8 cellular contexts compared by ENCODE assay signal in genomic region chr17:65137076-65137935, GRCh38. TPM values are rescaled to one million over a fixed set of nuclear protein-coding genes. Genes with fewer than 3 reads are reported as not detected.
A peak's percentile ranks its signal among the peaks of the same experiment; 100 is the strongest.
DNase-seq lines count a peak whose midpoint lies in the region; ATAC-seq and TF ChIP-seq lines count a peak whose summit lies in the region.

RGS9 (plus strand) TSS chr17:65137370; CDS start chr17:65137541, 171 bp downstream.

- DNase-seq in AG20443 (ENCODE audit: low spot score): peak; percentile 90
- DNase-seq in NCI-H345 treated with DMSO at 0.1 percent for 48 hours (lab: John Stamatoyannopoulos, UW; ENCODE audit: unreplicated experiment): peak; percentile 57
- DNase-seq in activated CD4-positive, alpha-beta T cell treated with anti-CD3 and anti-CD28 coated beads, Interleukin-2, amount 50 U/mL, for 24 hours (ENCODE audit: low read depth in 1 of 2, low spot score in 1 of 2): peak; percentile 72 to 76
- peak; percentile 97 for DNase-seq in ecto neural progenitor cell (ENCODE audit: low spot score)
- DNase-seq in lower lobe of right lung: peak; percentile 91
- peak; percentile 54 to 76 (median 73) for DNase-seq in stimulated activated CD4-positive, alpha-beta T cell treated with anti-CD3 and anti-CD28 coated beads, TNF-alpha, amount 100 ng/mL, for 1 hour (ENCODE audit: low read depth in 3 of 3, low spot score in 1 of 3)

- ATAC-seq in GM19025 (IDR thresholded peaks at IDR 0.05; ENCODE audit: low read depth, unreplicated experiment) (peak; percentile 93), HG03280 (IDR thresholded peaks at IDR 0.05; ENCODE audit: unreplicated experiment) (peak; percentile 95), lower lobe of right lung (peak; percentile 97 to 98)

- H3K4me1 ChIP-seq in lower lobe of right lung: peaks cover 8% of the 10 kb centered on the region

- no peaks in the 10 kb centered on the region for H3K9me3 ChIP-seq in lower lobe of right lung

- TF ChIP-seq CTCF in lower lobe of right lung (IDR thresholded peaks at IDR 0.05): peak; percentile 94

- no peaks in the 10 kb centered on the region for H3K36me3 ChIP-seq in lower lobe of right lung

- H3K27ac ChIP-seq in lower lobe of right lung: peak within 1 kb of the TSS; percentile 7

- H3K27me3 ChIP-seq in lower lobe of right lung (ENCODE audit: low read depth): no peaks in the 10 kb centered on the region

- intact Hi-C loops in lower lobe of right lung (cut with DNase I): no loop called here

- H3K4me3 ChIP-seq in lower lobe of right lung: peak within 1 kb of the TSS; percentile 57

RNA-seq across cellular contexts. Expression of gene RGS9, which starts in this region (rescaled TPM):
- 7.9 TPM for total RNA-seq in lower lobe of right lung

Comparison
In these comparisons a context has a peak if more than half of its experiments do, and no peak if none do; other contexts are left out.
1. Peak in every context shown above with its lines: DNase-seq, ATAC-seq, H3K4me3 ChIP-seq and H3K27ac ChIP-seq.